In genomic region chr4:43547560-43547959, GRCh38 we compare ENCODE assay signal across 15 cellular contexts.
A peak's percentile ranks its signal among the peaks of the same experiment; 100 is the strongest.
DNase-seq lines count a peak whose midpoint lies in the region; ATAC-seq lines count a peak whose summit lies in the region.
"Had no signal": no experiment of that assay in that cellular context is flagged by ENCODE, and none has a peak within 500 bp of the region (broad histone marks: within the 10 kb centered on the region; RNA-seq: fewer than 3 reads in every experiment).

No MANE protein-coding gene starts in this region.

- DNase-seq in NCI-H446 (lab: John Stamatoyannopoulos, UW) (peak; percentile 15 to 51), inferior parietal cortex (ENCODE audit: extremely low spot score) (peak; percentile 55), superior temporal gyrus (ENCODE audit: extremely low spot score) (peak; percentile 75), NAMALWA (ENCODE audit: low spot score) (no peak)
- DNase-seq in activated T-cell treated with anti-CD3 and anti-CD28 coated beads, Interleukin-2, amount 50 U/mL, for 4 hours, result no peak
- no peak for DNase-seq in activated CD4-positive, alpha-beta T cell treated with anti-CD3 and anti-CD28 coated beads for 48 hours
- DNase-seq: 8988T; ACHN; Caco-2; Calu3; CD4-positive, alpha-beta T cell; CD8-positive, alpha-beta T cell; DMS79 treated with DMSO at 0.1 percent for 48 hours; GF-D8 had no signal

- H3K4me1 Mint-ChIP-seq in activated T-cell treated with anti-CD3 and anti-CD28 coated beads, Interleukin-2, amount 50 U/mL, for 4 hours (ENCODE audit: low read depth), result no peaks in the 10 kb centered on the region
- H3K4me1 Mint-ChIP-seq: B cell had no signal

- H3K4me3 Mint-ChIP-seq in activated T-cell treated with anti-CD3 and anti-CD28 coated beads, Interleukin-2, amount 50 U/mL, for 4 hours, result no peak overlapping the region
- H3K4me3 Mint-ChIP-seq: B cell; CD4-positive, alpha-beta T cell; CD8-positive, alpha-beta T cell had no signal

- H3K9me3 Mint-ChIP-seq in activated T-cell treated with anti-CD3 and anti-CD28 coated beads, Interleukin-2, amount 50 U/mL, for 4 hours, result peaks cover 13% of the 10 kb centered on the region

- no peak for ATAC-seq in activated T-cell treated with anti-CD3 and anti-CD28 coated beads, Interleukin-2, amount 50 U/mL, for 4 hours
- ATAC-seq: CD8-positive, alpha-beta T cell had no signal

- H3K27me3 Mint-ChIP-seq in activated T-cell treated with anti-CD3 and anti-CD28 coated beads, Interleukin-2, amount 50 U/mL, for 4 hours (ENCODE audit: low read depth), result no peaks in the 10 kb centered on the region
- H3K27me3 Mint-ChIP-seq: B cell; CD4-positive, alpha-beta T cell had no signal

- H3K36me3 Mint-ChIP-seq in activated T-cell treated with anti-CD3 and anti-CD28 coated beads, Interleukin-2, amount 50 U/mL, for 4 hours (ENCODE audit: insufficient read depth), result no peaks in the 10 kb centered on the region
- H3K36me3 Mint-ChIP-seq: CD8-positive, alpha-beta T cell had no signal

Comparison
In these comparisons a context has a peak if more than half of its experiments do, and no peak if none do; other contexts are left out.
1. DNase-seq: peak in NCI-H446 (2 of 2), inferior parietal cortex (single experiment) and superior temporal gyrus (single experiment); none in NAMALWA (single experiment), activated T-cell treated with anti-CD3 and anti-CD28 coated beads, Interleukin-2, amount 50 U/mL, for 4 hours (single experiment) and activated CD4-positive, alpha-beta T cell treated with anti-CD3 and anti-CD28 coated beads for 48 hours (single experiment).